Comparison of ENCODE assay signal across 1 cellular context in genomic region chr19:50511069-50511822, GRCh38.
TF ChIP-seq lines count a peak whose summit lies in the region.

Gene JOSD2 (minus strand): TSS chr19:50511191. CDS start chr19:50510431, 760 bp downstream.

TF ChIP-seq in HEK293, 187 proteins besides CTCF, POLR2A, EP300 and RAD21 (continued from another document and continues in another):
- TF ChIP-seq ZNF561 (tag by site-specific recombination; IDR thresholded peaks at IDR 0.05; ENCODE audit: borderline replicate concordance) (peak; percentile 99), ZNF843 (tag by site-specific recombination; IDR thresholded peaks at IDR 0.05) (peak; percentile 64; the same call in 1 of the 2 replicates), ZIC2 (tag by site-specific recombination; IDR thresholded peaks at IDR 0.05) (peak; percentile 37; the same call in 1 of the 2 replicates), ZNF391 (tag by site-specific recombination; IDR thresholded peaks at IDR 0.05; ENCODE audit: borderline replicate concordance, low read depth) (peak; percentile 76; the same call in 1 of the 2 replicates), ZNF2 (tag by site-specific recombination; IDR thresholded peaks at IDR 0.05) (0 out of 2 replicates have a peak, but pooled peaks have one; percentile 70), KLF16 (tag by site-specific recombination; IDR thresholded peaks at IDR 0.05) (peak; percentile 93), ZNF658 (tag by site-specific recombination; IDR thresholded peaks at IDR 0.05) (no peak), ZBTB17 (tag by site-specific recombination; IDR thresholded peaks at IDR 0.05) (peak; percentile 97), ZNF138 (tag by site-specific recombination; IDR thresholded peaks at IDR 0.05; ENCODE audit: borderline replicate concordance) (no peak), ZNF324 (tag by site-specific recombination; IDR thresholded peaks at IDR 0.05) (no peak; the same call in 1 of the 2 replicates), ZNF394 (tag by site-specific recombination; IDR thresholded peaks at IDR 0.05; ENCODE audit: borderline replicate concordance) (peak; percentile 67), GLIS2 (tag by site-specific recombination; IDR thresholded peaks at IDR 0.05) (peak; percentile 77), ZSCAN5A (tag by site-specific recombination; IDR thresholded peaks at IDR 0.05) (no peak), ZNF670 (tag by site-specific recombination; IDR thresholded peaks at IDR 0.05; ENCODE audit: low read depth) (no peak), FEZF1 (tag by site-specific recombination; IDR thresholded peaks at IDR 0.05) (no peak), KLF1 (tag by site-specific recombination; IDR thresholded peaks at IDR 0.05) (peak; percentile 86), ZNF184 (tag by site-specific recombination; IDR thresholded peaks at IDR 0.05) (no peak), ZFHX2 (tag by site-specific recombination; conservative IDR thresholded peaks at IDR 0.05) (peak; percentile 83), BCL11B (tag by site-specific recombination; IDR thresholded peaks at IDR 0.05; ENCODE audit: low read depth) (no peak), PATZ1 (tag by site-specific recombination; IDR thresholded peaks at IDR 0.05) (peak; percentile 95), ZNF580 (tag by site-specific recombination; IDR thresholded peaks at IDR 0.05) (peak; percentile 76), BCL11A (tag by site-specific recombination; IDR thresholded peaks at IDR 0.05; ENCODE audit: low read depth) (0 out of 2 replicates have a peak, but pooled peaks have one; percentile 13), ZNF639 (tag by site-specific recombination; IDR thresholded peaks at IDR 0.05) (peak; percentile 80), ZNF248 (tag by site-specific recombination; IDR thresholded peaks at IDR 0.05) (no peak), ZNF660 (tag by site-specific recombination; IDR thresholded peaks at IDR 0.05) (peak; percentile 64; the same call in 1 of the 2 replicates), KLF10 (tag by site-specific recombination; IDR thresholded peaks at IDR 0.05) (peak; percentile 80), ZNF704 (tag by site-specific recombination; IDR thresholded peaks at IDR 0.05) (no peak), ZFP37 (tag by site-specific recombination; IDR thresholded peaks at IDR 0.05) (peak; percentile 69; the same call in 1 of the 2 replicates), ZBTB48 (tag by site-specific recombination; IDR thresholded peaks at IDR 0.05) (peak; percentile 91), YY2 (tag by site-specific recombination; IDR thresholded peaks at IDR 0.05) (0 out of 2 replicates have a peak, but pooled peaks have one; percentile 73), YY1 (tag by site-specific recombination; IDR thresholded peaks at IDR 0.05) (0 out of 2 replicates have a peak, but pooled peaks have one; percentile 23), ZNF776 (tag by site-specific recombination; IDR thresholded peaks at IDR 0.05; ENCODE audit: borderline replicate concordance) (no peak), ZNF510 (tag by site-specific recombination; IDR thresholded peaks at IDR 0.05; ENCODE audit: insufficient replicate concordance) (no peak), ZNF501 (tag by site-specific recombination; IDR thresholded peaks at IDR 0.05) (peak; percentile 78; the same call in 1 of the 2 replicates)
- TF ChIP-seq, protein P1, sequence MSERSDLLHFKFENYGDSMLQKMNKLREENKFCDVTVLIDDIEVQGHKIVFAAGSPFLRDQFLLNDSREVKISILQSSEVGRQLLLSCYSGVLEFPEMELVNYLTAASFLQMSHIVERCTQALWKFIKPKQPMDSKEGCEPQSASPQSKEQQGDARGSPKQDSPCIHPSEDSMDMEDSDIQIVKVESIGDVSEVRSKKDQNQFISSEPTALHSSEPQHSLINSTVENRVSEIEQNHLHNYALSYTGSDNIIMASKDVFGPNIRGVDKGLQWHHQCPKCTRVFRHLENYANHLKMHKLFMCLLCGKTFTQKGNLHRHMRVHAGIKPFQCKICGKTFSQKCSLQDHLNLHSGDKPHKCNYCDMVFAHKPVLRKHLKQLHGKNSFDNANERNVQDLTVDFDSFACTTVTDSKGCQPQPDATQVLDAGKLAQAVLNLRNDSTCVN (tag by site-specific recombination; optimal IDR thresholded peaks at IDR 0.05), result peak; percentile 97
- TF ChIP-seq, protein P2, sequence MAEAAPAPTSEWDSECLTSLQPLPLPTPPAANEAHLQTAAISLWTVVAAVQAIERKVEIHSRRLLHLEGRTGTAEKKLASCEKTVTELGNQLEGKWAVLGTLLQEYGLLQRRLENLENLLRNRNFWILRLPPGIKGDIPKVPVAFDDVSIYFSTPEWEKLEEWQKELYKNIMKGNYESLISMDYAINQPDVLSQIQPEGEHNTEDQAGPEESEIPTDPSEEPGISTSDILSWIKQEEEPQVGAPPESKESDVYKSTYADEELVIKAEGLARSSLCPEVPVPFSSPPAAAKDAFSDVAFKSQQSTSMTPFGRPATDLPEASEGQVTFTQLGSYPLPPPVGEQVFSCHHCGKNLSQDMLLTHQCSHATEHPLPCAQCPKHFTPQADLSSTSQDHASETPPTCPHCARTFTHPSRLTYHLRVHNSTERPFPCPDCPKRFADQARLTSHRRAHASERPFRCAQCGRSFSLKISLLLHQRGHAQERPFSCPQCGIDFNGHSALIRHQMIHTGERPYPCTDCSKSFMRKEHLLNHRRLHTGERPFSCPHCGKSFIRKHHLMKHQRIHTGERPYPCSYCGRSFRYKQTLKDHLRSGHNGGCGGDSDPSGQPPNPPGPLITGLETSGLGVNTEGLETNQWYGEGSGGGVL (tag by site-specific recombination; IDR thresholded peaks at IDR 0.05), result peak; percentile 96
- TF ChIP-seq, protein P3, sequence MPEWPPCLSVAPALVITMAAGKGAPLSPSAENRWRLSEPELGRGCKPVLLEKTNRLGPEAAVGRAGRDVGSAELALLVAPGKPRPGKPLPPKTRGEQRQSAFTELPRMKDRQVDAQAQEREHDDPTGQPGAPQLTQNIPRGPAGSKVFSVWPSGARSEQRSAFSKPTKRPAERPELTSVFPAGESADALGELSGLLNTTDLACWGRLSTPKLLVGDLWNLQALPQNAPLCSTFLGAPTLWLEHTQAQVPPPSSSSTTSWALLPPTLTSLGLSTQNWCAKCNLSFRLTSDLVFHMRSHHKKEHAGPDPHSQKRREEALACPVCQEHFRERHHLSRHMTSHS (tag by site-specific recombination; IDR thresholded peaks at IDR 0.05), result no peak
- TF ChIP-seq, protein P4, sequence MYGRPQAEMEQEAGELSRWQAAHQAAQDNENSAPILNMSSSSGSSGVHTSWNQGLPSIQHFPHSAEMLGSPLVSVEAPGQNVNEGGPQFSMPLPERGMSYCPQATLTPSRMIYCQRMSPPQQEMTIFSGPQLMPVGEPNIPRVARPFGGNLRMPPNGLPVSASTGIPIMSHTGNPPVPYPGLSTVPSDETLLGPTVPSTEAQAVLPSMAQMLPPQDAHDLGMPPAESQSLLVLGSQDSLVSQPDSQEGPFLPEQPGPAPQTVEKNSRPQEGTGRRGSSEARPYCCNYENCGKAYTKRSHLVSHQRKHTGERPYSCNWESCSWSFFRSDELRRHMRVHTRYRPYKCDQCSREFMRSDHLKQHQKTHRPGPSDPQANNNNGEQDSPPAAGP (tag by site-specific recombination; IDR thresholded peaks at IDR 0.05), result peak; percentile 72; the same call in 1 of the 2 replicates
- TF ChIP-seq, protein P5, sequence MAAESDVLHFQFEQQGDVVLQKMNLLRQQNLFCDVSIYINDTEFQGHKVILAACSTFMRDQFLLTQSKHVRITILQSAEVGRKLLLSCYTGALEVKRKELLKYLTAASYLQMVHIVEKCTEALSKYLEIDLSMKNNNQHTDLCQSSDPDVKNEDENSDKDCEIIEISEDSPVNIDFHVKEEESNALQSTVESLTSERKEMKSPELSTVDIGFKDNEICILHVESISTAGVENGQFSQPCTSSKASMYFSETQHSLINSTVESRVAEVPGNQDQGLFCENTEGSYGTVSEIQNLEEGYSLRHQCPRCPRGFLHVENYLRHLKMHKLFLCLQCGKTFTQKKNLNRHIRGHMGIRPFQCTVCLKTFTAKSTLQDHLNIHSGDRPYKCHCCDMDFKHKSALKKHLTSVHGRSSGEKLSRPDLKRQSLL (tag by site-specific recombination; IDR thresholded peaks at IDR 0.05), result 0 out of 2 replicates have a peak, but pooled peaks have one; percentile 6
- TF ChIP-seq, protein P6, sequence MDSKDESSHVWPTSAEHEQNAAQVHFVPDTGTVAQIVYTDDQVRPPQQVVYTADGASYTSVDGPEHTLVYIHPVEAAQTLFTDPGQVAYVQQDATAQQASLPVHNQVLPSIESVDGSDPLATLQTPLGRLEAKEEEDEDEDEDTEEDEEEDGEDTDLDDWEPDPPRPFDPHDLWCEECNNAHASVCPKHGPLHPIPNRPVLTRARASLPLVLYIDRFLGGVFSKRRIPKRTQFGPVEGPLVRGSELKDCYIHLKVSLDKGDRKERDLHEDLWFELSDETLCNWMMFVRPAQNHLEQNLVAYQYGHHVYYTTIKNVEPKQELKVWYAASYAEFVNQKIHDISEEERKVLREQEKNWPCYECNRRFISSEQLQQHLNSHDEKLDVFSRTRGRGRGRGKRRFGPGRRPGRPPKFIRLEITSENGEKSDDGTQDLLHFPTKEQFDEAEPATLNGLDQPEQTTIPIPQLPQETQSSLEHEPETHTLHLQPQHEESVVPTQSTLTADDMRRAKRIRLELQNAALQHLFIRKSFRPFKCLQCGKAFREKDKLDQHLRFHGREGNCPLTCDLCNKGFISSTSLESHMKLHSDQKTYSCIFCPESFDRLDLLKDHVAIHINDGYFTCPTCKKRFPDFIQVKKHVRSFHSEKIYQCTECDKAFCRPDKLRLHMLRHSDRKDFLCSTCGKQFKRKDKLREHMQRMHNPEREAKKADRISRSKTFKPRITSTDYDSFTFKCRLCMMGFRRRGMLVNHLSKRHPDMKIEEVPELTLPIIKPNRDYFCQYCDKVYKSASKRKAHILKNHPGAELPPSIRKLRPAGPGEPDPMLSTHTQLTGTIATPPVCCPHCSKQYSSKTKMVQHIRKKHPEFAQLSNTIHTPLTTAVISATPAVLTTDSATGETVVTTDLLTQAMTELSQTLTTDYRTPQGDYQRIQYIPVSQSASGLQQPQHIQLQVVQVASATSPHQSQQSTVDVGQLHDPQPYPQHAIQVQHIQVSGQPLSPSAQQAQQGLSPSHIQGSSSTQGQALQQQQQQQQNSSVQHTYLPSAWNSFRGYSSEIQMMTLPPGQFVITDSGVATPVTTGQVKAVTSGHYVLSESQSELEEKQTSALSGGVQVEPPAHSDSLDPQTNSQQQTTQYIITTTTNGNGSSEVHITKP (tag by site-specific recombination; IDR thresholded peaks at IDR 0.05), result peak; percentile 63
